Comparison of ENCODE assay signal across 2 cellular contexts in the genomic region with DNA sequence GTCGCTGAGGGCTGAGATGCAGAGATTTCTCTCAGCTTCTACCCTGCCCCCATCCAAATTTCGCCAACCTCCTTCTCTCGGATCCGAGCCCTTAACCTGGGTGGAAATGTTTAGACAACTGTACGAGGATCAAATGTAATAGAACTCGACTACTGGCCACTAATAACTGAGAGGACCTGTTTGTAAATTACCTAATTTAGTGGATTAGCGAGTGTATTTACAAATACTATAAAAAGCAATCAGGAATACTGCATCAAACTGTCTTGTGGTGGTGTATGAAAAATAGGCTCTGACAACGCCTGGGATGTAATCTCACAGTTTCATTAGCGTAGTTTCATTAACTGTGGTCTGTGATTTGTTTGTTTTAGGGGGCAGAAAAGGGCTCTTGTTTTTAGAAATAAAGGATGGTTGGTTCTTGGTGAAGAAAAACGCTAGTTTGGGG.
TF ChIP-seq lines count a peak whose summit lies in the region.

No MANE protein-coding gene starts in this region.

TF ChIP-seq in SK-N-SH, 30 proteins besides CTCF, POLR2A, EP300 and RAD21 (continued from another document):
- TF ChIP-seq, protein P1, sequence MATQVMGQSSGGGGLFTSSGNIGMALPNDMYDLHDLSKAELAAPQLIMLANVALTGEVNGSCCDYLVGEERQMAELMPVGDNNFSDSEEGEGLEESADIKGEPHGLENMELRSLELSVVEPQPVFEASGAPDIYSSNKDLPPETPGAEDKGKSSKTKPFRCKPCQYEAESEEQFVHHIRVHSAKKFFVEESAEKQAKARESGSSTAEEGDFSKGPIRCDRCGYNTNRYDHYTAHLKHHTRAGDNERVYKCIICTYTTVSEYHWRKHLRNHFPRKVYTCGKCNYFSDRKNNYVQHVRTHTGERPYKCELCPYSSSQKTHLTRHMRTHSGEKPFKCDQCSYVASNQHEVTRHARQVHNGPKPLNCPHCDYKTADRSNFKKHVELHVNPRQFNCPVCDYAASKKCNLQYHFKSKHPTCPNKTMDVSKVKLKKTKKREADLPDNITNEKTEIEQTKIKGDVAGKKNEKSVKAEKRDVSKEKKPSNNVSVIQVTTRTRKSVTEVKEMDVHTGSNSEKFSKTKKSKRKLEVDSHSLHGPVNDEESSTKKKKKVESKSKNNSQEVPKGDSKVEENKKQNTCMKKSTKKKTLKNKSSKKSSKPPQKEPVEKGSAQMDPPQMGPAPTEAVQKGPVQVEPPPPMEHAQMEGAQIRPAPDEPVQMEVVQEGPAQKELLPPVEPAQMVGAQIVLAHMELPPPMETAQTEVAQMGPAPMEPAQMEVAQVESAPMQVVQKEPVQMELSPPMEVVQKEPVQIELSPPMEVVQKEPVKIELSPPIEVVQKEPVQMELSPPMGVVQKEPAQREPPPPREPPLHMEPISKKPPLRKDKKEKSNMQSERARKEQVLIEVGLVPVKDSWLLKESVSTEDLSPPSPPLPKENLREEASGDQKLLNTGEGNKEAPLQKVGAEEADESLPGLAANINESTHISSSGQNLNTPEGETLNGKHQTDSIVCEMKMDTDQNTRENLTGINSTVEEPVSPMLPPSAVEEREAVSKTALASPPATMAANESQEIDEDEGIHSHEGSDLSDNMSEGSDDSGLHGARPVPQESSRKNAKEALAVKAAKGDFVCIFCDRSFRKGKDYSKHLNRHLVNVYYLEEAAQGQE (IDR thresholded peaks at IDR 0.05; ENCODE audit: low read depth, low read length), result no peak
- TF ChIP-seq POLR2AphosphoS5 (IDR thresholded peaks at IDR 0.05; ENCODE audit: low read depth, low read length), result no peak
TF ChIP-seq in SK-N-SH: peak in this region for 1.

TF ChIP-seq in SK-N-SH treated with all-trans-retinoic acid at 6 μM for 48 hours, 23 proteins besides CTCF, POLR2A, EP300 and RAD21 (continued from another document):
- TF ChIP-seq OSR1 (CRISPR knock-in tag; IDR thresholded peaks at IDR 0.05) (no peak), GLIS3 (CRISPR knock-in tag; IDR thresholded peaks at IDR 0.05) (no peak), RARB (CRISPR knock-in tag; IDR thresholded peaks at IDR 0.05) (no peak), ZNF8 (CRISPR knock-in tag; IDR thresholded peaks at IDR 0.05) (no peak), ZNF70 (CRISPR knock-in tag; IDR thresholded peaks at IDR 0.05) (no peak), PPARA (CRISPR knock-in tag; IDR thresholded peaks at IDR 0.05; ENCODE audit: borderline replicate concordance) (no peak), ZFP3 (CRISPR knock-in tag; IDR thresholded peaks at IDR 0.05) (no peak), BACH2 (CRISPR knock-in tag; IDR thresholded peaks at IDR 0.05; ENCODE audit: borderline replicate concordance) (no peak), ZNF565 (CRISPR knock-in tag; conservative IDR thresholded peaks at IDR 0.05; ENCODE audit: low read depth) (no peak), ZFP30 (CRISPR knock-in tag; IDR thresholded peaks at IDR 0.05) (no peak), TOX (CRISPR knock-in tag; IDR thresholded peaks at IDR 0.05; ENCODE audit: borderline replicate concordance) (no peak)
- TF ChIP-seq, protein P2, sequence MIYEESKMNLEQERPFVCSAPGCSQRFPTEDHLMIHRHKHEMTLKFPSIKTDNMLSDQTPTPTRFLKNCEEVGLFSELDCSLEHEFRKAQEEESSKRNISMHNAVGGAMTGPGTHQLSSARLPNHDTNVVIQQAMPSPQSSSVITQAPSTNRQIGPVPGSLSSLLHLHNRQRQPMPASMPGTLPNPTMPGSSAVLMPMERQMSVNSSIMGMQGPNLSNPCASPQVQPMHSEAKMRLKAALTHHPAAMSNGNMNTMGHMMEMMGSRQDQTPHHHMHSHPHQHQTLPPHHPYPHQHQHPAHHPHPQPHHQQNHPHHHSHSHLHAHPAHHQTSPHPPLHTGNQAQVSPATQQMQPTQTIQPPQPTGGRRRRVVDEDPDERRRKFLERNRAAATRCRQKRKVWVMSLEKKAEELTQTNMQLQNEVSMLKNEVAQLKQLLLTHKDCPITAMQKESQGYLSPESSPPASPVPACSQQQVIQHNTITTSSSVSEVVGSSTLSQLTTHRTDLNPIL (CRISPR knock-in tag; IDR thresholded peaks at IDR 0.05; ENCODE audit: low read depth), result no peak
